ENCODE assay signal across 1 cellular context in the genomic region with DNA sequence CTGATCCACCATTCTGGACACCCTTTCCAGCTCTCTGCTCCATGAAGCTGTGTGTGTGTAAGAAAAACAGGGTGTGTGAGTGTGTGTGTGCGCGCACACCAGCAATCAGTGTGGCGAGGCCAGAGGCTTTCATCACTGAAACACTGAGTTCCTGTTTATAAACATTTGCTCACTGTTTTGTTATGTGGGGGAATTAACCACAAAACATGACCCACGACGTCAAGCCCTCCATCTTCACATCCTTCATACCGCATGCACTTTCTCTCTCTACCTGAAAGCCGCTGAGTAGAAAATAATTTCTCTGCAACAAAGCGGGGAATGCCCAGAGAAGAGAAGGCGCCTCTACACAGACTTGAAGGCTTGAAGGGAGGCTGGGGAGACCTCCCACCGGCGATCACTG.
TF ChIP-seq lines count a peak whose summit lies in the region.

No MANE protein-coding gene starts in this region.

TF ChIP-seq in GM12878, 131 proteins besides CTCF, POLR2A, EP300 and RAD21 (continued from another document):
- TF ChIP-seq, protein P1, sequence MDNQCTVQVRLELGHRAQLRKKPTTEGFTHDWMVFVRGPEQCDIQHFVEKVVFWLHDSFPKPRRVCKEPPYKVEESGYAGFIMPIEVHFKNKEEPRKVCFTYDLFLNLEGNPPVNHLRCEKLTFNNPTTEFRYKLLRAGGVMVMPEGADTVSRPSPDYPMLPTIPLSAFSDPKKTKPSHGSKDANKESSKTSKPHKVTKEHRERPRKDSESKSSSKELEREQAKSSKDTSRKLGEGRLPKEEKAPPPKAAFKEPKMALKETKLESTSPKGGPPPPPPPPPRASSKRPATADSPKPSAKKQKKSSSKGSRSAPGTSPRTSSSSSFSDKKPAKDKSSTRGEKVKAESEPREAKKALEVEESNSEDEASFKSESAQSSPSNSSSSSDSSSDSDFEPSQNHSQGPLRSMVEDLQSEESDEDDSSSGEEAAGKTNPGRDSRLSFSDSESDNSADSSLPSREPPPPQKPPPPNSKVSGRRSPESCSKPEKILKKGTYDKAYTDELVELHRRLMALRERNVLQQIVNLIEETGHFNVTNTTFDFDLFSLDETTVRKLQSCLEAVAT (IDR thresholded peaks at IDR 0.05), result peak; percentile 55; the same call in 1 of the 2 replicates
- TF ChIP-seq CBFB (IDR thresholded peaks at IDR 0.05; ENCODE audit: low read depth) (0 out of 2 replicates have a peak, but pooled peaks have one; percentile 40), GABPA (IDR thresholded peaks at IDR 0.05; ENCODE audit: low read depth) (0 out of 2 replicates have a peak, but pooled peaks have one; percentile 16), NBN (IDR thresholded peaks at IDR 0.05) (no peak), MEF2A (IDR thresholded peaks at IDR 0.05; ENCODE audit: insufficient read depth, low read depth, low read length) (peak; percentile 45; the same call in 1 of the 2 replicates), ZNF217 (IDR thresholded peaks at IDR 0.05) (no peak), NFIC (IDR thresholded peaks at IDR 0.05; ENCODE audit: low read depth, low read length) (peak; percentile 58; the same call in 1 of the 2 replicates), ATF7 (IDR thresholded peaks at IDR 0.05; ENCODE audit: low read depth) (0 out of 2 replicates have a peak, but pooled peaks have one; percentile 27), IKZF1 (conservative IDR thresholded peaks at IDR 0.05) (peak; percentile 24; the same call in 1 of the 2 replicates)
- TF ChIP-seq, protein P2, sequence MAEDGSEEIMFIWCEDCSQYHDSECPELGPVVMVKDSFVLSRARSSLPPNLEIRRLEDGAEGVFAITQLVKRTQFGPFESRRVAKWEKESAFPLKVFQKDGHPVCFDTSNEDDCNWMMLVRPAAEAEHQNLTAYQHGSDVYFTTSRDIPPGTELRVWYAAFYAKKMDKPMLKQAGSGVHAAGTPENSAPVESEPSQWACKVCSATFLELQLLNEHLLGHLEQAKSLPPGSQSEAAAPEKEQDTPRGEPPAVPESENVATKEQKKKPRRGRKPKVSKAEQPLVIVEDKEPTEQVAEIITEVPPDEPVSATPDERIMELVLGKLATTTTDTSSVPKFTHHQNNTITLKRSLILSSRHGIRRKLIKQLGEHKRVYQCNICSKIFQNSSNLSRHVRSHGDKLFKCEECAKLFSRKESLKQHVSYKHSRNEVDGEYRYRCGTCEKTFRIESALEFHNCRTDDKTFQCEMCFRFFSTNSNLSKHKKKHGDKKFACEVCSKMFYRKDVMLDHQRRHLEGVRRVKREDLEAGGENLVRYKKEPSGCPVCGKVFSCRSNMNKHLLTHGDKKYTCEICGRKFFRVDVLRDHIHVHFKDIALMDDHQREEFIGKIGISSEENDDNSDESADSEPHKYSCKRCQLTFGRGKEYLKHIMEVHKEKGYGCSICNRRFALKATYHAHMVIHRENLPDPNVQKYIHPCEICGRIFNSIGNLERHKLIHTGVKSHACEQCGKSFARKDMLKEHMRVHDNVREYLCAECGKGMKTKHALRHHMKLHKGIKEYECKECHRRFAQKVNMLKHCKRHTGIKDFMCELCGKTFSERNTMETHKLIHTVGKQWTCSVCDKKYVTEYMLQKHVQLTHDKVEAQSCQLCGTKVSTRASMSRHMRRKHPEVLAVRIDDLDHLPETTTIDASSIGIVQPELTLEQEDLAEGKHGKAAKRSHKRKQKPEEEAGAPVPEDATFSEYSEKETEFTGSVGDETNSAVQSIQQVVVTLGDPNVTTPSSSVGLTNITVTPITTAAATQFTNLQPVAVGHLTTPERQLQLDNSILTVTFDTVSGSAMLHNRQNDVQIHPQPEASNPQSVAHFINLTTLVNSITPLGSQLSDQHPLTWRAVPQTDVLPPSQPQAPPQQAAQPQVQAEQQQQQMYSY (CRISPR knock-in tag; IDR thresholded peaks at IDR 0.05), result no peak
- TF ChIP-seq, protein P3, sequence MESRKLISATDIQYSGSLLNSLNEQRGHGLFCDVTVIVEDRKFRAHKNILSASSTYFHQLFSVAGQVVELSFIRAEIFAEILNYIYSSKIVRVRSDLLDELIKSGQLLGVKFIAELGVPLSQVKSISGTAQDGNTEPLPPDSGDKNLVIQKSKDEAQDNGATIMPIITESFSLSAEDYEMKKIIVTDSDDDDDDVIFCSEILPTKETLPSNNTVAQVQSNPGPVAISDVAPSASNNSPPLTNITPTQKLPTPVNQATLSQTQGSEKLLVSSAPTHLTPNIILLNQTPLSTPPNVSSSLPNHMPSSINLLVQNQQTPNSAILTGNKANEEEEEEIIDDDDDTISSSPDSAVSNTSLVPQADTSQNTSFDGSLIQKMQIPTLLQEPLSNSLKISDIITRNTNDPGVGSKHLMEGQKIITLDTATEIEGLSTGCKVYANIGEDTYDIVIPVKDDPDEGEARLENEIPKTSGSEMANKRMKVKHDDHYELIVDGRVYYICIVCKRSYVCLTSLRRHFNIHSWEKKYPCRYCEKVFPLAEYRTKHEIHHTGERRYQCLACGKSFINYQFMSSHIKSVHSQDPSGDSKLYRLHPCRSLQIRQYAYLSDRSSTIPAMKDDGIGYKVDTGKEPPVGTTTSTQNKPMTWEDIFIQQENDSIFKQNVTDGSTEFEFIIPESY (IDR thresholded peaks at IDR 0.05), result peak; percentile 81; the same call in 1 of the 2 replicates
- TF ChIP-seq, protein P4, sequence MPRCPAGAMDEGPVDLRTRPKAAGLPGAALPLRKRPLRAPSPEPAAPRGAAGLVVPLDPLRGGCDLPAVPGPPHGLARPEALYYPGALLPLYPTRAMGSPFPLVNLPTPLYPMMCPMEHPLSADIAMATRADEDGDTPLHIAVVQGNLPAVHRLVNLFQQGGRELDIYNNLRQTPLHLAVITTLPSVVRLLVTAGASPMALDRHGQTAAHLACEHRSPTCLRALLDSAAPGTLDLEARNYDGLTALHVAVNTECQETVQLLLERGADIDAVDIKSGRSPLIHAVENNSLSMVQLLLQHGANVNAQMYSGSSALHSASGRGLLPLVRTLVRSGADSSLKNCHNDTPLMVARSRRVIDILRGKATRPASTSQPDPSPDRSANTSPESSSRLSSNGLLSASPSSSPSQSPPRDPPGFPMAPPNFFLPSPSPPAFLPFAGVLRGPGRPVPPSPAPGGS (IDR thresholded peaks at IDR 0.05; ENCODE audit: borderline replicate concordance, insufficient read depth, low read depth, low read length, poor library complexity, severe bottlenecking), result peak; percentile 32
- TF ChIP-seq, protein P5, sequence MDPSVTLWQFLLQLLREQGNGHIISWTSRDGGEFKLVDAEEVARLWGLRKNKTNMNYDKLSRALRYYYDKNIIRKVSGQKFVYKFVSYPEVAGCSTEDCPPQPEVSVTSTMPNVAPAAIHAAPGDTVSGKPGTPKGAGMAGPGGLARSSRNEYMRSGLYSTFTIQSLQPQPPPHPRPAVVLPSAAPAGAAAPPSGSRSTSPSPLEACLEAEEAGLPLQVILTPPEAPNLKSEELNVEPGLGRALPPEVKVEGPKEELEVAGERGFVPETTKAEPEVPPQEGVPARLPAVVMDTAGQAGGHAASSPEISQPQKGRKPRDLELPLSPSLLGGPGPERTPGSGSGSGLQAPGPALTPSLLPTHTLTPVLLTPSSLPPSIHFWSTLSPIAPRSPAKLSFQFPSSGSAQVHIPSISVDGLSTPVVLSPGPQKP (IDR thresholded peaks at IDR 0.05; ENCODE audit: low read depth, low read length), result no peak
- TF ChIP-seq, protein P6, sequence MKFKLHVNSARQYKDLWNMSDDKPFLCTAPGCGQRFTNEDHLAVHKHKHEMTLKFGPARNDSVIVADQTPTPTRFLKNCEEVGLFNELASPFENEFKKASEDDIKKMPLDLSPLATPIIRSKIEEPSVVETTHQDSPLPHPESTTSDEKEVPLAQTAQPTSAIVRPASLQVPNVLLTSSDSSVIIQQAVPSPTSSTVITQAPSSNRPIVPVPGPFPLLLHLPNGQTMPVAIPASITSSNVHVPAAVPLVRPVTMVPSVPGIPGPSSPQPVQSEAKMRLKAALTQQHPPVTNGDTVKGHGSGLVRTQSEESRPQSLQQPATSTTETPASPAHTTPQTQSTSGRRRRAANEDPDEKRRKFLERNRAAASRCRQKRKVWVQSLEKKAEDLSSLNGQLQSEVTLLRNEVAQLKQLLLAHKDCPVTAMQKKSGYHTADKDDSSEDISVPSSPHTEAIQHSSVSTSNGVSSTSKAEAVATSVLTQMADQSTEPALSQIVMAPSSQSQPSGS (IDR thresholded peaks at IDR 0.05; ENCODE audit: low read length), result peak; percentile 48; the same call in 1 of the 2 replicates
